10 cellular contexts compared by ENCODE assay signal in genomic region chr2:101961287-101962242, GRCh38. TPM values are rescaled to one million over a fixed set of nuclear protein-coding genes. Genes with fewer than 3 reads are reported as not detected.
A peak's percentile ranks its signal among the peaks of the same experiment; 100 is the strongest.
DNase-seq lines count a peak whose midpoint lies in the region; ATAC-seq and TF ChIP-seq lines count a peak whose summit lies in the region.
"Had no signal": no experiment of that assay in that cellular context is flagged by ENCODE, and none has a peak within 500 bp of the region (broad histone marks: within the 10 kb centered on the region; RNA-seq: fewer than 3 reads in every experiment).

No MANE protein-coding gene starts in this region.

- no peaks in the 10 kb centered on the region for H3K36me3 ChIP-seq in smooth muscle cell (ENCODE audit: low read depth)

- peaks cover 4% of the 10 kb centered on the region; the same call in 1 of the 2 replicates for H3K9me3 Mint-ChIP-seq in HFFc6
- peaks cover 10% of the 10 kb centered on the region for H3K9me3 Mint-ChIP-seq in activated T-cell treated with anti-CD3 and anti-CD28 coated beads, Interleukin-2, amount 50 U/mL, for 4 hours

- H3K27me3 Mint-ChIP-seq in HFFc6 (ENCODE audit: insufficient read depth) = peaks cover 7% of the 10 kb centered on the region
- H3K27me3 Mint-ChIP-seq in activated T-cell treated with anti-CD3 and anti-CD28 coated beads, Interleukin-2, amount 50 U/mL, for 4 hours (ENCODE audit: low read depth) = no peaks in the 10 kb centered on the region

- no peaks in the 10 kb centered on the region for H3K27me3 ChIP-seq in smooth muscle cell (ENCODE audit: low read depth)

- no peak overlapping the region for H3K9ac ChIP-seq in smooth muscle cell (ENCODE audit: low read depth)

- peaks cover 14% of the 10 kb centered on the region for H3K4me1 Mint-ChIP-seq in HFFc6 (ENCODE audit: low read depth)
- no peaks in the 10 kb centered on the region for H3K4me1 Mint-ChIP-seq in activated T-cell treated with anti-CD3 and anti-CD28 coated beads, Interleukin-2, amount 50 U/mL, for 4 hours (ENCODE audit: low read depth)

- ATAC-seq in activated T-cell treated with anti-CD3 and anti-CD28 coated beads, Interleukin-2, amount 50 U/mL, for 4 hours = no peak

- H3K4me1 ChIP-seq in smooth muscle cell (ENCODE audit: low read depth) = no peaks in the 10 kb centered on the region

- H3K27ac Mint-ChIP-seq in HFFc6 = peak overlapping the region; percentile 59; the same call in 1 of the 2 replicates

- no peaks in the 10 kb centered on the region for H4K20me1 ChIP-seq in smooth muscle cell (ENCODE audit: low read depth)

- H3K9me3 ChIP-seq in smooth muscle cell (replicated peaks; ENCODE audit: low read depth) = no peaks in the 10 kb centered on the region

- TF ChIP-seq CTCF in HFFc6 (IDR thresholded peaks at IDR 0.05) = no peak
- TF ChIP-seq CTCF in smooth muscle cell (IDR thresholded peaks at IDR 0.05; ENCODE audit: borderline replicate concordance, insufficient read depth, poor library complexity, severe bottlenecking) = no peak

- DNase-seq in HFFc6 (peak; percentile 61), cerebellar cortex (ENCODE audit: low spot score) (peak; percentile 35), left kidney (ENCODE audit: low read depth, low spot score) (peak; percentile 39), smooth muscle cell (lab: John Stamatoyannopoulos, UW; ENCODE audit: unreplicated experiment) (peak; percentile 30), RKO (ENCODE audit: low spot score) (no peak), NCI-H345 treated with DMSO at 0.1 percent for 48 hours (lab: John Stamatoyannopoulos, UW; ENCODE audit: unreplicated experiment) (no peak), NCI-H1092 treated with DMSO at 0.1 percent for 48 hours (lab: John Stamatoyannopoulos, UW) (no peak)
- DNase-seq in activated T-cell treated with anti-CD3 and anti-CD28 coated beads, Interleukin-2, amount 50 U/mL, for 4 hours = no peak
- DNase-seq: activated T-cell treated with anti-CD3 and anti-CD28 coated beads, Interleukin-2, amount 50 U/mL, for 1 hour had no signal

- H3F3A ChIP-seq in smooth muscle cell (ENCODE audit: low read depth) = no peaks in the 10 kb centered on the region

- H3K4me3 ChIP-seq in smooth muscle cell = no peak overlapping the region

- H3K36me3 Mint-ChIP-seq in HFFc6 (ENCODE audit: low read depth) = no peaks in the 10 kb centered on the region
- no peaks in the 10 kb centered on the region for H3K36me3 Mint-ChIP-seq in activated T-cell treated with anti-CD3 and anti-CD28 coated beads, Interleukin-2, amount 50 U/mL, for 4 hours (ENCODE audit: insufficient read depth)

- 48% methylated on average over 12 of the region's 12 CpGs for WGBS in smooth muscle cell (ENCODE audit: low lambda C conversion rate)

- H3K27ac ChIP-seq in smooth muscle cell (ENCODE audit: low read depth) = peak overlapping the region; percentile 26

- no peak overlapping the region for H2AFZ ChIP-seq in smooth muscle cell (ENCODE audit: low read depth)

- H3K79me2 ChIP-seq in smooth muscle cell (ENCODE audit: low read depth) = no peaks in the 10 kb centered on the region

- peak overlapping the region; percentile 34 for H3K4me2 ChIP-seq in smooth muscle cell

- peak overlapping the region; percentile 22; the same call in 1 of the 2 replicates for H3K4me3 Mint-ChIP-seq in HFFc6
- H3K4me3 Mint-ChIP-seq in activated T-cell treated with anti-CD3 and anti-CD28 coated beads, Interleukin-2, amount 50 U/mL, for 4 hours = no peak overlapping the region

RNA-seq across cellular contexts. Expression of gene IL1R2, which starts 30.2 kb away (rescaled TPM):
- under 1 TPM in 2 of 6 experiments, not detected in 4; 0.25 to 0.36 TPM for total RNA-seq in HFFc6 (2021; fragmentation: NEBNext Ultra II Directional; extraction: Animal tissue kit (Norgen Biotek cat#: 25700))
- total RNA-seq in smooth muscle cell = 0.90 and 4.2 TPM in 2 replicates
- polyA plus RNA-seq in smooth muscle cell = 0.42 and 0.78 TPM in 2 replicates
- 10 to 100 TPM in 1 of 3 donors, 1 to 10 TPM in 2; 4.1 to 11.4 (median 4.3) TPM for total RNA-seq in activated T-cell treated with anti-CD3 and anti-CD28 coated beads, Interleukin-2, amount 50 U/mL, for 4 hours
- polyA plus RNA-seq: neural cell had no signal

Comparison
In these comparisons a context has a peak if more than half of its experiments do, and no peak if none do; other contexts are left out.
1. DNase-seq: peak in HFFc6 (single experiment), cerebellar cortex (single experiment), left kidney (single experiment) and smooth muscle cell (single experiment); none in activated T-cell treated with anti-CD3 and anti-CD28 coated beads, Interleukin-2, amount 50 U/mL, for 4 hours (single experiment), RKO (single experiment), NCI-H345 treated with DMSO at 0.1 percent for 48 hours (single experiment) and NCI-H1092 treated with DMSO at 0.1 percent for 48 hours (single experiment).